28 cellular contexts compared by ENCODE assay signal in genomic region chr7:156496491-156497264, GRCh38.
A peak's percentile ranks its signal among the peaks of the same experiment; 100 is the strongest.
DNase-seq lines count a peak whose midpoint lies in the region; ATAC-seq, FAIRE-seq and TF ChIP-seq lines count a peak whose summit lies in the region.
"Had no signal": no experiment of that assay in that cellular context is flagged by ENCODE, and none has a peak within 500 bp of the region (broad histone marks: within the 10 kb centered on the region; RNA-seq: fewer than 3 reads in every experiment).

No MANE protein-coding gene starts in this region.

- H3K4me3 ChIP-seq in HepG2 (replicated peaks in 1 of 3; ENCODE audit: insufficient read depth in 1 of 3, low read depth in 2 of 3, low read length in 3 of 3), result peak overlapping the region in 1 of 3 experiments; percentile 22; a peak in 2 of 6 replicates
- H3K4me3 ChIP-seq: gastrocnemius medialis, neural progenitor cell, stomach, tibial artery had no signal

- ATAC-seq in HepG2 (peak; percentile 94), HG03457 (IDR thresholded peaks at IDR 0.05; ENCODE audit: unreplicated experiment) (no peak)
- ATAC-seq: activated naive CD4-positive, alpha-beta T cell treated with anti-CD3 and anti-CD28 coated beads, Interleukin-2, amount 50 U/mL, for 72 hours; gastrocnemius medialis; Right ventricle myocardium inferior had no signal

- H3K36me3 ChIP-seq in HepG2 (replicated peaks in 1 of 2; ENCODE audit: control insufficient read depth in 1 of 2, insufficient read depth in 2 of 2, low read length in 2 of 2), result no peaks in the 10 kb centered on the region
- H3K36me3 ChIP-seq: gastrocnemius medialis, neural progenitor cell, stomach, tibial artery had no signal

- H3K4me1 ChIP-seq in HepG2 (ENCODE audit: insufficient read depth, low read length), result peaks cover 20% of the 10 kb centered on the region
- H3K4me1 ChIP-seq: gastrocnemius medialis, neural progenitor cell, stomach, tibial artery had no signal

- TF ChIP-seq EP300 in HepG2 (IDR thresholded peaks at IDR 0.05; ENCODE audit: low read depth in 2 of 2, low read length in 2 of 2) (0 out of 4 replicates have a peak, but pooled peaks of 1 of the 2 experiments have one; percentile 16), HepG2 (CRISPR knock-in tag; IDR thresholded peaks at IDR 0.05; ENCODE audit: borderline replicate concordance) (no peak)

- TF ChIP-seq CTCF in HepG2 (CRISPR knock-in tag; IDR thresholded peaks at IDR 0.05), result no peak

- in situ Hi-C loops in HepG2 (cut with HindIII; ENCODE audit: extremely low pct_ligation_motif_present, low pct_unique_long_range_greater_than_20kb), result no loop called here

- H3K27me3 ChIP-seq in HepG2 (ENCODE audit: control insufficient read depth in 1 of 2, insufficient read depth in 2 of 2, low read length in 2 of 2), result no peaks in the 10 kb centered on the region
- H3K27me3 ChIP-seq: gastrocnemius medialis, neural progenitor cell, stomach, tibial artery had no signal

- DNase-seq in DMS79 (lab: John Stamatoyannopoulos, UW) (peak; percentile 80), NCI-H128 (lab: John Stamatoyannopoulos, UW; ENCODE audit: unreplicated experiment) (peak; percentile 38), NCI-H524 treated with DMSO at 0.1 percent for 48 hours (lab: John Stamatoyannopoulos, UW) (peak; percentile 42), HepG2 (ENCODE audit: low spot score) (peak; percentile 31), cerebellum (ENCODE audit: low spot score) (no peak)
- no peak for DNase-seq in T-helper 2 cell treated with Interferon-gamma antibody and Interleukin-4, amounts not matched to agents 5 μg/mL and 100 μg/mL, for 36 hours (ENCODE audit: low spot score)
- DNase-seq: activated B cell treated with CpG ODN at 0.5 μM for 24 hours; activated CD8-positive, alpha-beta memory T cell treated with anti-CD3 and anti-CD28 coated beads, Interleukin-2, amount 50 U/mL, for 48 hours; anterior cingulate cortex; cortex of kidney; gastrocnemius medialis; HFFc6; hypothalamus; KBM-7; MM.1S; NCI-H82; OCI-M1; posterior cingulate gyrus; stimulated activated CD8-positive, alpha-beta memory T cell treated with anti-CD3 and anti-CD28 coated beads, Interleukin-4, amount 100 ng/mL, for 48 hours; stomach; tibial artery had no signal

- no peaks in the 10 kb centered on the region for H3K4me1 Mint-ChIP-seq in T-helper 2 cell treated with Interferon-gamma antibody and Interleukin-4, amounts not matched to agents 5 μg/mL and 100 μg/mL, for 36 hours (ENCODE audit: low read depth)
- H3K4me1 Mint-ChIP-seq: activated B cell treated with CpG ODN at 0.5 μM for 24 hours, CD14-positive monocyte, neural progenitor cell had no signal

- TF ChIP-seq POLR2A in HepG2 (IDR thresholded peaks at IDR 0.05; ENCODE audit: insufficient read depth in 1 of 2, low read depth in 2 of 2, low read length in 2 of 2), result no peak

- peak overlapping the region; percentile 66 for H2AFZ ChIP-seq in HepG2 (ENCODE audit: low read length)
- H2AFZ ChIP-seq: neural progenitor cell had no signal

- H3K36me3 Mint-ChIP-seq in T-helper 2 cell treated with Interferon-gamma antibody and Interleukin-4, amounts not matched to agents 5 μg/mL and 100 μg/mL, for 36 hours (ENCODE audit: low read depth), result no peaks in the 10 kb centered on the region
- H3K36me3 Mint-ChIP-seq: activated naive CD4-positive, alpha-beta T cell treated with anti-CD3 and anti-CD28 coated beads, Interleukin-2, amount 50 U/mL, for 72 hours; CD14-positive monocyte; neural progenitor cell had no signal

- H3K27ac ChIP-seq in HepG2 (ENCODE audit: extremely low read length, insufficient read depth, low read length), result no peak overlapping the region
- H3K27ac ChIP-seq: gastrocnemius medialis, neural progenitor cell, stomach, tibial artery had no signal

- H3K9me3 Mint-ChIP-seq in T-helper 2 cell treated with Interferon-gamma antibody and Interleukin-4, amounts not matched to agents 5 μg/mL and 100 μg/mL, for 36 hours, result no peaks in the 10 kb centered on the region
- H3K9me3 Mint-ChIP-seq: activated naive CD4-positive, alpha-beta T cell treated with anti-CD3 and anti-CD28 coated beads, Interleukin-2, amount 50 U/mL, for 72 hours; activated T-helper 2 cell treated with anti-CD3 and anti-CD28 coated beads, Interferon-gamma antibody, Interleukin-2, Interleukin-4, amounts not matched to agents 10 μg/mL and 5 μg/mL and 100 μg/mL, durations not matched to agents 14 hours and 24 hours and 36 hours had no signal

- H3K79me2 ChIP-seq in HepG2 (ENCODE audit: insufficient read depth, low read length), result no peaks in the 10 kb centered on the region

- intact Hi-C loops in HepG2 (cut with micrococcal nuclease; ENCODE audit: unreplicated experiment), result no loop called here

- POLR2A ChIA-PET in HepG2 (lab: Yijun Ruan, JAX), result interaction anchor here (0.8 kb wide), 1 partner anchor 31 kb away, joined by 3 read pairs; no protein-coding TSS in a partner anchor

- H3K27me3 Mint-ChIP-seq in T-helper 2 cell treated with Interferon-gamma antibody and Interleukin-4, amounts not matched to agents 5 μg/mL and 100 μg/mL, for 36 hours (ENCODE audit: low read depth), result peaks cover 6% of the 10 kb centered on the region
- H3K27me3 Mint-ChIP-seq: activated B cell treated with CpG ODN at 0.5 μM for 24 hours had no signal

- no TSS peak for BruUV-seq in HepG2 (replicated peaks; lab: Mats Ljungman, UMichigan)

- H3K9me3 ChIP-seq in HepG2 (ENCODE audit: low read length), result no peaks in the 10 kb centered on the region
- H3K9me3 ChIP-seq: gastrocnemius medialis had no signal

- WGBS in HepG2 (ENCODE audit: low lambda C conversion rate), result 40% methylated on average over 15 of the region's 15 CpGs

- CTCF ChIA-PET in HepG2 (lab: Yijun Ruan, JAX; ENCODE audit: low intra/inter-chr PET ratio, low total read pairs), result no interaction called here

- no peak overlapping the region for H3K27ac Mint-ChIP-seq in T-helper 2 cell treated with Interferon-gamma antibody and Interleukin-4, amounts not matched to agents 5 μg/mL and 100 μg/mL, for 36 hours
- H3K27ac Mint-ChIP-seq: activated B cell treated with CpG ODN at 0.5 μM for 24 hours; activated naive CD4-positive, alpha-beta T cell treated with anti-CD3 and anti-CD28 coated beads, Interleukin-2, amount 50 U/mL, for 72 hours; activated T-helper 2 cell treated with anti-CD3 and anti-CD28 coated beads, Interferon-gamma antibody, Interleukin-2, Interleukin-4, amounts not matched to agents 10 μg/mL and 5 μg/mL and 100 μg/mL, durations not matched to agents 14 hours and 24 hours and 36 hours; CD14-positive monocyte; HFFc6; neural progenitor cell had no signal

- H3K4me3 Mint-ChIP-seq in T-helper 2 cell treated with Interferon-gamma antibody and Interleukin-4, amounts not matched to agents 5 μg/mL and 100 μg/mL, for 36 hours, result no peak overlapping the region
- H3K4me3 Mint-ChIP-seq: activated B cell treated with CpG ODN at 0.5 μM for 24 hours, CD14-positive monocyte, HFFc6, neural progenitor cell had no signal

- H4K20me1 ChIP-seq in HepG2 (ENCODE audit: insufficient read depth, low read length), result no peaks in the 10 kb centered on the region

- no peak for TF ChIP-seq RAD21 in HepG2 (CRISPR knock-in tag; IDR thresholded peaks at IDR 0.05)

- H3K4me2 ChIP-seq in HepG2 (ENCODE audit: low read depth, low read length), result peak overlapping the region; percentile 63
- H3K4me2 ChIP-seq: neural progenitor cell had no signal

- peak; percentile 39 for FAIRE-seq in HepG2 (lab: Jason Lieb, UNC)
- FAIRE-seq: GM19239 had no signal

- peak overlapping the region; percentile 35; the same call in 1 of the 2 replicates for H3K9ac ChIP-seq in HepG2 (ENCODE audit: insufficient read depth, low read depth, low read length)
- H3K9ac ChIP-seq: neural progenitor cell had no signal

TF ChIP-seq in HepG2, 621 proteins besides CTCF, POLR2A, EP300 and RAD21 (continues in another document):
- peak; percentile 36; the same call in 1 of the 2 replicates for TF ChIP-seq PRDM10 (CRISPR knock-in tag; IDR thresholded peaks at IDR 0.05; ENCODE audit: low read depth)
- no peak for TF ChIP-seq JDP2 (CRISPR knock-in tag; IDR thresholded peaks at IDR 0.05; ENCODE audit: borderline replicate concordance)
- no peak for TF ChIP-seq ATRX (CRISPR knock-in tag; IDR thresholded peaks at IDR 0.05; ENCODE audit: borderline replicate concordance)
- peak; percentile 51; the same call in 1 of the 2 replicates for TF ChIP-seq PITX1 (CRISPR knock-in tag; IDR thresholded peaks at IDR 0.05)
- TF ChIP-seq ETS1 (CRISPR knock-in tag; IDR thresholded peaks at IDR 0.05), result no peak
- TF ChIP-seq TCF12 (IDR thresholded peaks at IDR 0.05), result no peak
- no peak for TF ChIP-seq TCF12 (CRISPR knock-in tag; IDR thresholded peaks at IDR 0.05)

Comparison
In these comparisons a context has a peak if more than half of its experiments do, and no peak if none do; other contexts are left out.
1. DNase-seq: peak in DMS79 (single experiment), NCI-H128 (single experiment), NCI-H524 treated with DMSO at 0.1 percent for 48 hours (single experiment) and HepG2 (single experiment); none in T-helper 2 cell treated with Interferon-gamma antibody and Interleukin-4, amounts not matched to agents 5 μg/mL and 100 μg/mL, for 36 hours (single experiment) and cerebellum (single experiment).